ENCODE assay signal across 1 cellular context in the genomic region with DNA sequence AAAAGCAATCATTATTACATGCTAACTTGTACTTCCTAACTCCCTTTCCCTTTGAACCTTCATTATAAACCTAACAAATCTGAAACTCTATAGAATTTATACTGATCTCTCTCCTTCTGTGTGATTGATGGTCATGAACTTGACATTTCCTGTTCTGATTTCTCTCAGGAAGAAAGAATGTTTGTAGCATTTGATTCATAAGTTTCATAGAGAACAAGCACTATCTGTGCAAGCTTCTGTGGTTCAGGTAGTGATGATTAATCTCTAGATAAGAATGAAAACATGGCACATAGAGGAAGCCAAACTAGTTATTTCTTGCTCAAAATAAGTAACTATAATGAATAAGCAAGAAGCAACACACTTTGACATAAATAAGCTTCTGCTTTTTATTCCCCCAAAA.
TF ChIP-seq lines count a peak whose summit lies in the region.

No MANE protein-coding gene starts in this region.

TF ChIP-seq in IMR-90, 13 proteins besides CTCF, POLR2A, EP300 and RAD21:
- TF ChIP-seq MXI1 (IDR thresholded peaks at IDR 0.05; ENCODE audit: borderline replicate concordance, low read depth, low read length), result no peak
- no peak for TF ChIP-seq FOS (IDR thresholded peaks at IDR 0.05; ENCODE audit: low read depth, low read length)
- no peak for TF ChIP-seq CHD1 (IDR thresholded peaks at IDR 0.05; ENCODE audit: low read depth, low read length)
- TF ChIP-seq, protein P1, sequence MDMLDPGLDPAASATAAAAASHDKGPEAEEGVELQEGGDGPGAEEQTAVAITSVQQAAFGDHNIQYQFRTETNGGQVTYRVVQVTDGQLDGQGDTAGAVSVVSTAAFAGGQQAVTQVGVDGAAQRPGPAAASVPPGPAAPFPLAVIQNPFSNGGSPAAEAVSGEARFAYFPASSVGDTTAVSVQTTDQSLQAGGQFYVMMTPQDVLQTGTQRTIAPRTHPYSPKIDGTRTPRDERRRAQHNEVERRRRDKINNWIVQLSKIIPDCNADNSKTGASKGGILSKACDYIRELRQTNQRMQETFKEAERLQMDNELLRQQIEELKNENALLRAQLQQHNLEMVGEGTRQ (IDR thresholded peaks at IDR 0.05; ENCODE audit: low read depth, low read length), result no peak
- TF ChIP-seq RCOR1 (IDR thresholded peaks at IDR 0.05; ENCODE audit: insufficient replicate concordance, low read length), result no peak
- TF ChIP-seq SMC3 (IDR thresholded peaks at IDR 0.05; ENCODE audit: low read depth, low read length), result no peak
- TF ChIP-seq, protein P2, sequence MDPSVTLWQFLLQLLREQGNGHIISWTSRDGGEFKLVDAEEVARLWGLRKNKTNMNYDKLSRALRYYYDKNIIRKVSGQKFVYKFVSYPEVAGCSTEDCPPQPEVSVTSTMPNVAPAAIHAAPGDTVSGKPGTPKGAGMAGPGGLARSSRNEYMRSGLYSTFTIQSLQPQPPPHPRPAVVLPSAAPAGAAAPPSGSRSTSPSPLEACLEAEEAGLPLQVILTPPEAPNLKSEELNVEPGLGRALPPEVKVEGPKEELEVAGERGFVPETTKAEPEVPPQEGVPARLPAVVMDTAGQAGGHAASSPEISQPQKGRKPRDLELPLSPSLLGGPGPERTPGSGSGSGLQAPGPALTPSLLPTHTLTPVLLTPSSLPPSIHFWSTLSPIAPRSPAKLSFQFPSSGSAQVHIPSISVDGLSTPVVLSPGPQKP (IDR thresholded peaks at IDR 0.05; ENCODE audit: borderline replicate concordance, low read depth, low read length), result no peak
- no peak for TF ChIP-seq NFE2L2 (IDR thresholded peaks at IDR 0.05; ENCODE audit: low read depth, low read length)
- no peak for TF ChIP-seq CEBPB (IDR thresholded peaks at IDR 0.05; ENCODE audit: low read depth, low read length)
- no peak for TF ChIP-seq BHLHE40 (IDR thresholded peaks at IDR 0.05; ENCODE audit: low read depth, low read length)
- TF ChIP-seq MAZ (IDR thresholded peaks at IDR 0.05; ENCODE audit: borderline replicate concordance, low read depth, low read length), result no peak
- TF ChIP-seq MAFK (IDR thresholded peaks at IDR 0.05; ENCODE audit: low read depth, low read length), result no peak
- TF ChIP-seq RFX5 (IDR thresholded peaks at IDR 0.05; ENCODE audit: low read depth, low read length), result no peak
TF ChIP-seq in IMR-90: peak in this region for 0.
